ENCODE assay signal across 20 cellular contexts in genomic region chr4:856468-856901, GRCh38. TPM values are rescaled to one million over a fixed set of nuclear protein-coding genes. Genes with fewer than 3 reads are reported as not detected.
DNase-seq lines count a peak whose midpoint lies in the region; ATAC-seq and TF ChIP-seq lines count a peak whose summit lies in the region.
"Had no signal": no experiment of that assay in that cellular context is flagged by ENCODE, and none has a peak within 500 bp of the region (broad histone marks: within the 10 kb centered on the region; RNA-seq: fewer than 3 reads in every experiment).

No MANE protein-coding gene starts in this region.

- WGBS in spleen, 5 donors, result 63 to 93% (median 83%) methylated on average over 3 of the region's 3 CpGs
- WGBS in hepatocyte (ENCODE audit: low lambda C conversion rate, missing lambda C conversion rate), result 100% methylated on average over 3 of the region's 3 CpGs

- no peak overlapping the region for H3K4me3 ChIP-seq in spleen
- H3K4me3 ChIP-seq in hepatocyte, result no peak overlapping the region
- H3K4me3 ChIP-seq: GM23338 had no signal

- no peaks in the 10 kb centered on the region for H3K79me2 ChIP-seq in hepatocyte

- H3K27me3 ChIP-seq in spleen (replicated peaks in 1 of 7), result no peaks in the 10 kb centered on the region
- H3K27me3 ChIP-seq in hepatocyte, result no peaks in the 10 kb centered on the region
- H3K27me3 ChIP-seq: neutrophil had no signal

- peak overlapping the region in 2 of 8 donors; percentile 23 to 70 for H3K27ac ChIP-seq in spleen
- no peak overlapping the region for H3K27ac ChIP-seq in hepatocyte
- H3K27ac ChIP-seq: neutrophil had no signal

- no peaks in the 10 kb centered on the region for H4K20me1 ChIP-seq in hepatocyte (ENCODE audit: insufficient read depth, poor library complexity, severe bottlenecking)

- H3K9me2 ChIP-seq in hepatocyte (replicated peaks; ENCODE audit: insufficient read depth), result no peaks in the 10 kb centered on the region

- intact Hi-C loops in spleen (cut with DNase I; ENCODE audit: low total_unique reads), result no loop called here

- DNase-seq in activated T-cell treated with anti-CD3 and anti-CD28 coated beads, Interleukin-2, amount 50 U/mL, for 4 hours, result no peak
- no peak for DNase-seq in activated T-cell treated with anti-CD3 and anti-CD28 coated beads, Interleukin-2, amount 50 U/mL, for 1 hour
- DNase-seq in spleen (peak; percentile 45), NCI-H69 (lab: John Stamatoyannopoulos, UW) (no peak), hepatocyte (ENCODE audit: low spot score) (no peak)
- DNase-seq: activated CD4-positive, CD25-positive, alpha-beta regulatory T cell treated with anti-CD3 and anti-CD28 coated beads, Interleukin-2, amount 50 U/mL, for 72 hours; activated gamma-delta T cell treated with Interleukin-2 at 50 U/mL for 16 hours; caudate nucleus; endodermal cell; mesenchymal stem cell; NCI-H1048; NCI-H2171; stimulated activated CD4-positive, alpha-beta T cell treated with anti-CD3 and anti-CD28 coated beads, Interleukin-4, amount 100 ng/mL, for 1 hour had no signal

- H3K27ac Mint-ChIP-seq in IgD-negative memory B cell, result peak overlapping the region in 2 of 3 donors; percentile 39 to 77
- peak overlapping the region; percentile 66 for H3K27ac Mint-ChIP-seq in activated naive CD8-positive, alpha-beta T cell
- H3K27ac Mint-ChIP-seq: endodermal cell, GM23338 had no signal

- H3K4me1 ChIP-seq in spleen (peaks cover 0 to 12% (median 8%) of the 10 kb centered on the region in 6 donors), hepatocyte (ENCODE audit: insufficient read depth) (no peaks in the 10 kb centered on the region)

- no peaks in the 10 kb centered on the region for H3K27me3 Mint-ChIP-seq in activated T-cell treated with anti-CD3 and anti-CD28 coated beads, Interleukin-2, amount 50 U/mL, for 4 hours (ENCODE audit: low read depth)
- H3K27me3 Mint-ChIP-seq in IgD-negative memory B cell, result no peaks in the 10 kb centered on the region
- H3K27me3 Mint-ChIP-seq in activated naive CD8-positive, alpha-beta T cell, result no peaks in the 10 kb centered on the region

- H3K9me3 ChIP-seq in spleen (no peaks in the 10 kb centered on the region), hepatocyte (ENCODE audit: low read depth) (no peaks in the 10 kb centered on the region)
- H3K9me3 ChIP-seq: neutrophil had no signal

- H2AFZ ChIP-seq in hepatocyte, result no peak overlapping the region
- H2AFZ ChIP-seq: GM23338 had no signal

- TF ChIP-seq CTCF in spleen (IDR thresholded peaks at IDR 0.05 in 8 of 11, conservative IDR thresholded peaks at IDR 0.05 in 3 of 11) (no peak), hepatocyte (IDR thresholded peaks at IDR 0.05; ENCODE audit: poor library complexity) (no peak)

- no peak overlapping the region for H3K4me3 Mint-ChIP-seq in activated T-cell treated with anti-CD3 and anti-CD28 coated beads, Interleukin-2, amount 50 U/mL, for 4 hours
- H3K4me3 Mint-ChIP-seq in IgD-negative memory B cell, result peak overlapping the region in 1 of 4 donors; percentile 54
- H3K4me3 Mint-ChIP-seq in activated naive CD8-positive, alpha-beta T cell, result no peak overlapping the region
- H3K4me3 Mint-ChIP-seq: endodermal cell, GM23338 had no signal

- TF ChIP-seq POLR2A in spleen (IDR thresholded peaks at IDR 0.05), result no peak

- peaks cover 10% of the 10 kb centered on the region for H3K9me3 Mint-ChIP-seq in activated T-cell treated with anti-CD3 and anti-CD28 coated beads, Interleukin-2, amount 50 U/mL, for 4 hours
- H3K9me3 Mint-ChIP-seq in IgD-negative memory B cell, result no peaks in the 10 kb centered on the region
- H3K9me3 Mint-ChIP-seq in activated naive CD8-positive, alpha-beta T cell (ENCODE audit: low read depth), result no peaks in the 10 kb centered on the region
- H3K9me3 Mint-ChIP-seq: endodermal cell had no signal

- H3K4me1 Mint-ChIP-seq in activated T-cell treated with anti-CD3 and anti-CD28 coated beads, Interleukin-2, amount 50 U/mL, for 4 hours (ENCODE audit: low read depth), result no peaks in the 10 kb centered on the region
- H3K4me1 Mint-ChIP-seq in IgD-negative memory B cell, result peaks cover 0 to 2% (median 1%) of the 10 kb centered on the region in 3 donors
- H3K4me1 Mint-ChIP-seq in activated naive CD8-positive, alpha-beta T cell (ENCODE audit: low read depth), result peaks cover 5% of the 10 kb centered on the region
- H3K4me1 Mint-ChIP-seq: endodermal cell, GM23338 had no signal

- ATAC-seq in activated T-cell treated with anti-CD3 and anti-CD28 coated beads, Interleukin-2, amount 50 U/mL, for 4 hours, result peak; percentile 23 to 48
- ATAC-seq in HG03571 (IDR thresholded peaks at IDR 0.05; ENCODE audit: unreplicated experiment), result no peak
- ATAC-seq: GM23338, sciatic nerve had no signal

- peaks cover 0 to 97% (median 66%) of the 10 kb centered on the region in 6 donors for H3K36me3 ChIP-seq in spleen
- H3K36me3 ChIP-seq in hepatocyte (replicated peaks; ENCODE audit: insufficient read depth, low read depth), result no peaks in the 10 kb centered on the region

- H3K36me3 Mint-ChIP-seq in activated T-cell treated with anti-CD3 and anti-CD28 coated beads, Interleukin-2, amount 50 U/mL, for 4 hours (ENCODE audit: insufficient read depth), result peaks cover 52% of the 10 kb centered on the region
- H3K36me3 Mint-ChIP-seq in IgD-negative memory B cell, result peaks cover 11% of the 10 kb centered on the region
- H3K36me3 Mint-ChIP-seq in activated naive CD8-positive, alpha-beta T cell, result peaks cover 17% of the 10 kb centered on the region

- no peak overlapping the region for H3K4me2 ChIP-seq in hepatocyte
- H3K4me2 ChIP-seq: GM23338 had no signal

RNA-seq across cellular contexts. Expression of gene CPLX1, which starts 30.6 kb away (rescaled TPM):
- total RNA-seq in activated T-cell treated with anti-CD3 and anti-CD28 coated beads, Interleukin-2, amount 50 U/mL, for 4 hours, result 1 to 10 TPM in 1 of 3 donors, under 1 TPM in 2; 0.50 to 1.0 (median 0.58) TPM
- polyA plus RNA-seq in IgD-negative memory B cell, result not detected
- 10 to 100 TPM in 4 of 7 donors, 1 to 10 TPM in 3; 1.3 to 20.7 (median 12.4) TPM for total RNA-seq in spleen
- polyA plus RNA-seq in spleen, result 10 to 100 TPM in 2 of 3 donors, 1 to 10 TPM in 1; 5.1 to 12.3 (median 10.7) TPM
- total RNA-seq in hepatocyte, result 0.16 and 0.30 TPM in 2 replicates
- polyA plus RNA-seq in hepatocyte, result 1.6 and 2.0 TPM in 2 replicates
- total RNA-seq: fibroblast of villous mesenchyme had no signal
